Comparison of ENCODE assay signal across 19 cellular contexts in genomic region chr6:3380344-3381232, GRCh38.
DNase-seq lines count a peak whose midpoint lies in the region; ATAC-seq, FAIRE-seq and TF ChIP-seq lines count a peak whose summit lies in the region.
"Had no signal": no experiment of that assay in that cellular context is flagged by ENCODE, and none has a peak within 500 bp of the region (broad histone marks: within the 10 kb centered on the region; RNA-seq: fewer than 3 reads in every experiment).

No MANE protein-coding gene starts in this region.

- TF ChIP-seq CTCF in A549 (IDR thresholded peaks at IDR 0.05): no peak
- TF ChIP-seq CTCF in activated CD8-positive, alpha-beta T cell treated with anti-CD3 and anti-CD28 coated beads for 36 hours (IDR thresholded peaks at IDR 0.05): no peak

- H3K9ac ChIP-seq in mucosa of stomach (ENCODE audit: low read length): peak overlapping the region; percentile 40

- H3K36me3 Mint-ChIP-seq in IgD-negative memory B cell: peaks cover 3% of the 10 kb centered on the region
- H3K36me3 Mint-ChIP-seq in activated CD8-positive, alpha-beta T cell treated with anti-CD3 and anti-CD28 coated beads for 36 hours (ENCODE audit: low read depth): no peaks in the 10 kb centered on the region
- H3K36me3 Mint-ChIP-seq: activated naive CD4-positive, alpha-beta T cell treated with anti-CD3 and anti-CD28 coated beads, Interleukin-2, amount 50 U/mL, for 72 hours had no signal

- H3K9me3 ChIP-seq in A549: no peaks in the 10 kb centered on the region
- H3K9me3 ChIP-seq in mucosa of stomach (ENCODE audit: control insufficient read depth, low read length): no peaks in the 10 kb centered on the region
- H3K9me3 ChIP-seq: left ventricle myocardium inferior had no signal

- intact Hi-C loops in activated CD8-positive, alpha-beta T cell treated with anti-CD3 and anti-CD28 coated beads for 36 hours (cut with micrococcal nuclease): no loop called here

- no peak for FAIRE-seq in A549 (lab: Jason Lieb, UNC)

- TF ChIP-seq POLR2A in A549 (IDR thresholded peaks at IDR 0.05; ENCODE audit: low read length): no peak

- POLR2A ChIA-PET in A549 (lab: Yijun Ruan, JAX): no interaction called here
- POLR2A ChIA-PET in activated CD8-positive, alpha-beta T cell treated with anti-CD3 and anti-CD28 coated beads for 36 hours (lab: Charles Lee): interaction anchor here (1.4 kb wide), 1 partner anchor 11 kb away, joined by 3 read pairs; no protein-coding TSS in a partner anchor

- H3K4me1 Mint-ChIP-seq in IgD-negative memory B cell: peaks cover 0 to 5% (median 0%) of the 10 kb centered on the region in 3 donors
- H3K4me1 Mint-ChIP-seq in activated CD8-positive, alpha-beta T cell treated with anti-CD3 and anti-CD28 coated beads for 36 hours (ENCODE audit: low read depth): peaks cover 12% of the 10 kb centered on the region

- ATAC-seq in A549 (no peak), HG02759 (IDR thresholded peaks at IDR 0.05; ENCODE audit: unreplicated experiment) (no peak), HG03025 (IDR thresholded peaks at IDR 0.05; ENCODE audit: low FRiP score, unreplicated experiment) (no peak)
- ATAC-seq in activated CD8-positive, alpha-beta T cell treated with anti-CD3 and anti-CD28 coated beads for 36 hours: no peak
- ATAC-seq: activated naive CD4-positive, alpha-beta T cell treated with anti-CD3 and anti-CD28 coated beads, Interleukin-2, amount 50 U/mL, for 72 hours; esophagus mucosa had no signal

- H3K4me3 ChIP-seq in A549 (no peak overlapping the region), mucosa of stomach (ENCODE audit: low read length) (no peak overlapping the region)
- H3K4me3 ChIP-seq: left ventricle myocardium inferior, PC-9, skin epidermis had no signal

- peaks cover 63% of the 10 kb centered on the region for H3K4me1 ChIP-seq in A549
- peaks cover 95% of the 10 kb centered on the region for H3K4me1 ChIP-seq in mucosa of stomach (ENCODE audit: control insufficient read depth, insufficient read depth, low read length)

- DNase-seq in A549 (ENCODE audit: low read depth in 1 of 2, low spot score in 1 of 2) (no peak), cerebellar cortex (ENCODE audit: low spot score) (peak; percentile 50), DMS79 treated with DMSO at 0.1 percent for 48 hours (lab: John Stamatoyannopoulos, UW) (no peak)
- no peak for DNase-seq in activated CD8-positive, alpha-beta T cell treated with anti-CD3 and anti-CD28 coated beads for 36 hours
- DNase-seq: activated CD4-positive, CD25-positive, alpha-beta regulatory T cell treated with anti-CD3 and anti-CD28 coated beads, Interleukin-2, amount 50 U/mL, for 72 hours; KG1; left ventricle myocardium inferior; NCI-H187; PC-9; SW 1271 had no signal

- CTCF ChIA-PET in A549 (lab: Yijun Ruan, JAX): interaction anchor here (0.8 to 1.5 kb wide), 3 partner anchors 9 to 352 kb away, joined by 3 to 4 read pairs (median 3); no protein-coding TSS in a partner anchor
- CTCF ChIA-PET in activated CD8-positive, alpha-beta T cell treated with anti-CD3 and anti-CD28 coated beads for 36 hours (lab: Charles Lee): interaction anchor here (0.7 to 1.0 kb wide), 2 partner anchors 10 to 101 kb away, joined by 3 read pairs; no protein-coding TSS in a partner anchor

- peaks cover 13% of the 10 kb centered on the region for H3K27me3 Mint-ChIP-seq in IgD-negative memory B cell
- H3K27me3 Mint-ChIP-seq in activated CD8-positive, alpha-beta T cell treated with anti-CD3 and anti-CD28 coated beads for 36 hours: peaks cover 8% of the 10 kb centered on the region

- peak overlapping the region in 2 of 3 donors; percentile 8 to 88 for H3K27ac Mint-ChIP-seq in IgD-negative memory B cell
- H3K27ac Mint-ChIP-seq in activated CD8-positive, alpha-beta T cell treated with anti-CD3 and anti-CD28 coated beads for 36 hours: no peak overlapping the region
- H3K27ac Mint-ChIP-seq: activated naive CD4-positive, alpha-beta T cell treated with anti-CD3 and anti-CD28 coated beads, Interleukin-2, amount 50 U/mL, for 72 hours had no signal

- no peak for TF ChIP-seq EP300 in A549 (IDR thresholded peaks at IDR 0.05)

- no peaks in the 10 kb centered on the region for H3K27me3 ChIP-seq in mucosa of stomach (ENCODE audit: control insufficient read depth, insufficient read depth, low read length)

- WGBS in A549 (ENCODE audit: missing lambda C conversion rate): 65% methylated on average over 11 of the region's 11 CpGs

- H3K9me3 Mint-ChIP-seq in IgD-negative memory B cell: no peaks in the 10 kb centered on the region
- H3K9me3 Mint-ChIP-seq in activated CD8-positive, alpha-beta T cell treated with anti-CD3 and anti-CD28 coated beads for 36 hours: no peaks in the 10 kb centered on the region
- H3K9me3 Mint-ChIP-seq: activated naive CD4-positive, alpha-beta T cell treated with anti-CD3 and anti-CD28 coated beads, Interleukin-2, amount 50 U/mL, for 72 hours; central memory CD8-positive, alpha-beta T cell; neural crest cell had no signal

- no peak for TF ChIP-seq RAD21 in A549 (conservative IDR thresholded peaks at IDR 0.05 in 1 of 2, IDR thresholded peaks at IDR 0.05 in 1 of 2)

- H3K4me3 Mint-ChIP-seq in IgD-negative memory B cell: no peak overlapping the region
- no peak overlapping the region for H3K4me3 Mint-ChIP-seq in activated CD8-positive, alpha-beta T cell treated with anti-CD3 and anti-CD28 coated beads for 36 hours
- H3K4me3 Mint-ChIP-seq: central memory CD8-positive, alpha-beta T cell; neural crest cell had no signal

- no peak overlapping the region for H3K27ac ChIP-seq in A549
- H3K27ac ChIP-seq: left ventricle myocardium inferior had no signal

- H3K36me3 ChIP-seq in mucosa of stomach (ENCODE audit: control insufficient read depth, insufficient read depth, low read length): no peaks in the 10 kb centered on the region
- H3K36me3 ChIP-seq: left ventricle myocardium inferior had no signal

- H3K4me2 ChIP-seq in A549: 0 out of 3 replicates have a peak overlapping the region, but pooled peaks have one; percentile 11

TF ChIP-seq in A549, 52 proteins besides CTCF, POLR2A, EP300 and RAD21:
- TF ChIP-seq CEBPB (IDR thresholded peaks at IDR 0.05): no peak
- no peak for TF ChIP-seq JUN (IDR thresholded peaks at IDR 0.05)
- no peak for TF ChIP-seq HES2 (IDR thresholded peaks at IDR 0.05)
- no peak for TF ChIP-seq USF2 (IDR thresholded peaks at IDR 0.05)
- no peak for TF ChIP-seq CHD4 (IDR thresholded peaks at IDR 0.05; ENCODE audit: borderline replicate concordance)
- TF ChIP-seq BHLHE40 (IDR thresholded peaks at IDR 0.05; ENCODE audit: low read depth, low read length): no peak
- TF ChIP-seq KDM1A (IDR thresholded peaks at IDR 0.05; ENCODE audit: low read depth): no peak
- TF ChIP-seq POLR2AphosphoS2 (conservative IDR thresholded peaks at IDR 0.05; ENCODE audit: low read length): no peak
